In genomic region chr2:179429060-179429471, GRCh38 we compare ENCODE assay signal across 20 cellular contexts.
DNase-seq lines count a peak whose midpoint lies in the region; ATAC-seq, FAIRE-seq and TF ChIP-seq lines count a peak whose summit lies in the region.
"Had no signal": no experiment of that assay in that cellular context is flagged by ENCODE, and none has a peak within 500 bp of the region (broad histone marks: within the 10 kb centered on the region; RNA-seq: fewer than 3 reads in every experiment).

No MANE protein-coding gene starts in this region.

- no peak overlapping the region for H3K14ac ChIP-seq in trophoblast cell (ENCODE audit: low read length)

- ATAC-seq in foreskin keratinocyte (peak; percentile 71), HG03108 (IDR thresholded peaks at IDR 0.05; ENCODE audit: unreplicated experiment) (no peak)
- ATAC-seq: HCT116 had no signal

- no peak overlapping the region for H3K4me3 ChIP-seq in trophoblast cell (ENCODE audit: low read depth, low read length)
- H3K4me3 ChIP-seq: MG63, ovary had no signal

- no peak overlapping the region for H3K4me3 Mint-ChIP-seq in T-helper 2 cell treated with Interferon-gamma antibody and Interleukin-4, amounts not matched to agents 5 μg/mL and 100 μg/mL, for 36 hours
- H3K4me3 Mint-ChIP-seq: central memory CD8-positive, alpha-beta T cell had no signal

- H3K9me3 ChIP-seq in ES-I3 (ENCODE audit: control insufficient read depth, insufficient read depth, low read length) (no peaks in the 10 kb centered on the region), trophoblast cell (ENCODE audit: insufficient read depth, low read depth, low read length) (no peaks in the 10 kb centered on the region)
- H3K9me3 ChIP-seq: MG63, ovary had no signal

- H2BK120ac ChIP-seq in trophoblast cell (ENCODE audit: insufficient read depth, low read length, poor library complexity) = no peak overlapping the region

- H3K9ac ChIP-seq in ES-I3 (ENCODE audit: low read depth, low read length) = peak overlapping the region; percentile 30; the same call in 1 of the 2 replicates
- H3K9ac ChIP-seq in trophoblast cell (ENCODE audit: low read length) = no peak overlapping the region

- H3K36me3 Mint-ChIP-seq in T-helper 2 cell treated with Interferon-gamma antibody and Interleukin-4, amounts not matched to agents 5 μg/mL and 100 μg/mL, for 36 hours (ENCODE audit: low read depth) = no peaks in the 10 kb centered on the region

- 0 out of 2 replicates have a peak, but pooled peaks cover 11% of the 10 kb centered on the region for H3K4me1 ChIP-seq in ES-I3 (ENCODE audit: insufficient read depth, low read length)
- no peaks in the 10 kb centered on the region for H3K4me1 ChIP-seq in foreskin keratinocyte
- no peaks in the 10 kb centered on the region for H3K4me1 ChIP-seq in trophoblast cell (ENCODE audit: control insufficient read depth in 1 of 2, insufficient read depth in 2 of 2, low read length in 2 of 2)

- no peaks in the 10 kb centered on the region for H3K79me2 ChIP-seq in trophoblast cell (ENCODE audit: control insufficient read depth, insufficient read depth, low read length, poor library complexity)

- H3K79me1 ChIP-seq in trophoblast cell (ENCODE audit: low read length) = no peaks in the 10 kb centered on the region

- no peak overlapping the region for H3K27ac Mint-ChIP-seq in T-helper 2 cell treated with Interferon-gamma antibody and Interleukin-4, amounts not matched to agents 5 μg/mL and 100 μg/mL, for 36 hours
- H3K27ac Mint-ChIP-seq: activated T-helper 2 cell treated with anti-CD3 and anti-CD28 coated beads, Interferon-gamma antibody, Interleukin-2, Interleukin-4, amounts not matched to agents 10 μg/mL and 5 μg/mL and 100 μg/mL, durations not matched to agents 14 hours and 24 hours and 36 hours had no signal

- no peak overlapping the region for H2BK12ac ChIP-seq in trophoblast cell (ENCODE audit: low read length)

- H4K12ac ChIP-seq in trophoblast cell (ENCODE audit: low read depth, low read length) = no peak overlapping the region

- no peak for TF ChIP-seq CTCF in foreskin keratinocyte (conservative IDR thresholded peaks at IDR 0.05)

- H3K4ac ChIP-seq in trophoblast cell (ENCODE audit: low read depth, low read length) = no peak overlapping the region

- no peak overlapping the region for H3K18ac ChIP-seq in trophoblast cell (ENCODE audit: low read length)

- no peak overlapping the region for H2BK5ac ChIP-seq in trophoblast cell (ENCODE audit: low read depth, low read length, poor library complexity)

- DNase-seq in NCI-H146 treated with DMSO at 0.1 percent for 48 hours (lab: John Stamatoyannopoulos, UW; ENCODE audit: unreplicated experiment) (peak; percentile 43), foreskin keratinocyte (no peak), trophoblast cell (peak; percentile 22 to 36), HTR-8/SVneo (ENCODE audit: insufficient read length, low spot score) (no peak), NCI-H1092 (lab: John Stamatoyannopoulos, UW) (no peak)
- no peak for DNase-seq in T-helper 2 cell treated with Interferon-gamma antibody and Interleukin-4, amounts not matched to agents 5 μg/mL and 100 μg/mL, for 36 hours (ENCODE audit: low spot score)
- DNase-seq: activated CD4-positive, alpha-beta T cell treated with anti-CD3 and anti-CD28 coated beads for 1 hour; AML-193; COR-L47; GF-D8; MG63; NCI-H187; NCI-H510A treated with DMSO at 0.1 percent for 48 hours; small intestine had no signal

- no peak overlapping the region for H2AFZ ChIP-seq in trophoblast cell (ENCODE audit: insufficient read depth, low read length, poor library complexity)

- H3K4me2 ChIP-seq in trophoblast cell (ENCODE audit: low read length) = no peak overlapping the region

- H3K9me3 Mint-ChIP-seq in T-helper 2 cell treated with Interferon-gamma antibody and Interleukin-4, amounts not matched to agents 5 μg/mL and 100 μg/mL, for 36 hours = no peaks in the 10 kb centered on the region
- H3K9me3 Mint-ChIP-seq: activated T-helper 2 cell treated with anti-CD3 and anti-CD28 coated beads, Interferon-gamma antibody, Interleukin-2, Interleukin-4, amounts not matched to agents 10 μg/mL and 5 μg/mL and 100 μg/mL, durations not matched to agents 14 hours and 24 hours and 36 hours had no signal

- no peak for FAIRE-seq in HTR-8/SVneo (lab: Jason Lieb, UNC)
- FAIRE-seq: small intestine had no signal

- H3K27me3 Mint-ChIP-seq in T-helper 2 cell treated with Interferon-gamma antibody and Interleukin-4, amounts not matched to agents 5 μg/mL and 100 μg/mL, for 36 hours (ENCODE audit: low read depth) = peaks cover 35% of the 10 kb centered on the region

- no peaks in the 10 kb centered on the region for H3K36me3 ChIP-seq in ES-I3 (ENCODE audit: insufficient read depth, low read length)
- no peaks in the 10 kb centered on the region for H3K36me3 ChIP-seq in trophoblast cell (ENCODE audit: control insufficient read depth in 1 of 2, insufficient read depth in 2 of 2, low read length in 2 of 2)
- H3K36me3 ChIP-seq: MG63, ovary had no signal

- H3K27me3 ChIP-seq in foreskin keratinocyte = no peaks in the 10 kb centered on the region
- H3K27me3 ChIP-seq in trophoblast cell (ENCODE audit: insufficient read depth, low read length) = no peaks in the 10 kb centered on the region
- H3K27me3 ChIP-seq: MG63, ovary had no signal

- H2AK5ac ChIP-seq in trophoblast cell (ENCODE audit: low read length) = no peak overlapping the region

- H3K27ac ChIP-seq in foreskin keratinocyte (no peak overlapping the region), trophoblast cell (ENCODE audit: low read depth, low read length) (no peak overlapping the region)

- H3K4me1 Mint-ChIP-seq in T-helper 2 cell treated with Interferon-gamma antibody and Interleukin-4, amounts not matched to agents 5 μg/mL and 100 μg/mL, for 36 hours (ENCODE audit: low read depth) = peaks cover 2% of the 10 kb centered on the region
- H3K4me1 Mint-ChIP-seq: central memory CD8-positive, alpha-beta T cell had no signal

- WGBS in trophoblast cell (ENCODE audit: extremely low coverage, insufficient coverage, insufficient read length) = no CpG with 5 or more reads among the region's 11 CpGs

- H3K23ac ChIP-seq in trophoblast cell (ENCODE audit: low read length) = no peak overlapping the region

- H4K91ac ChIP-seq in trophoblast cell (ENCODE audit: low read depth, low read length) = no peak overlapping the region

- no peak overlapping the region for H4K8ac ChIP-seq in trophoblast cell (ENCODE audit: low read depth, low read length)

Comparison
In these comparisons a context has a peak if more than half of its experiments do, and no peak if none do; other contexts are left out.
1. DNase-seq: peak in NCI-H146 treated with DMSO at 0.1 percent for 48 hours (single experiment) and trophoblast cell (2 of 2); none in foreskin keratinocyte (0 of 2), T-helper 2 cell treated with Interferon-gamma antibody and Interleukin-4, amounts not matched to agents 5 μg/mL and 100 μg/mL, for 36 hours (single experiment), HTR-8/SVneo (single experiment) and NCI-H1092 (single experiment).